In genomic region chr15:79089890-79090486, GRCh38 we compare ENCODE assay signal across 11 cellular contexts. TPM values are rescaled to one million over a fixed set of nuclear protein-coding genes. Genes with fewer than 3 reads are reported as not detected.
DNase-seq lines count a peak whose midpoint lies in the region; ATAC-seq and TF ChIP-seq lines count a peak whose summit lies in the region.
"Had no signal": no experiment of that assay in that cellular context is flagged by ENCODE, and none has a peak within 500 bp of the region (broad histone marks: within the 10 kb centered on the region; RNA-seq: fewer than 3 reads in every experiment).

No MANE protein-coding gene starts in this region.

- TF ChIP-seq CTCF in coronary artery (IDR thresholded peaks at IDR 0.05) (no peak), tibial nerve (IDR thresholded peaks at IDR 0.05) (no peak)

- H3K36me3 ChIP-seq in mesodermal cell (ENCODE audit: control insufficient read depth, insufficient read depth, low read length) (no peaks in the 10 kb centered on the region), tibial nerve (no peaks in the 10 kb centered on the region)
- H3K36me3 ChIP-seq: brain microvascular endothelial cell had no signal

- no peak for TF ChIP-seq EP300 in tibial nerve (IDR thresholded peaks at IDR 0.05)

- H3K4me1 ChIP-seq in mesodermal cell (ENCODE audit: control insufficient read depth, insufficient read depth, low read length, poor library complexity, severe bottlenecking) (peaks cover 9% of the 10 kb centered on the region), tibial nerve (peaks cover 0 to 27% (median 15%) of the 10 kb centered on the region in 4 donors)

- H3K4me3 ChIP-seq in coronary artery (peak overlapping the region; percentile 63), mesodermal cell (ENCODE audit: extremely low read depth, insufficient read depth, low read length, poor library complexity, severe bottlenecking) (peak overlapping the region; percentile 22), tibial nerve (peak overlapping the region; percentile 1 to 33 (median 22))

- 1% methylated on average over 42 to 49 of the region's 53 CpGs for WGBS in mesodermal cell (ENCODE audit: insufficient coverage in 2 of 2), 2 experiments
- WGBS in tibial nerve, 2 donors: 1% methylated on average over 14 to 19 of the region's 53 CpGs

- peak; percentile 25 for DNase-seq in activated CD4-positive, CD25-positive, alpha-beta regulatory T cell treated with anti-CD3 and anti-CD28 coated beads, Interleukin-2, amount 50 U/mL, for 72 hours
- DNase-seq in coronary artery (ENCODE audit: low spot score): peak; percentile 31
- DNase-seq in tibial nerve (ENCODE audit: low spot score in 2 of 2): no peak
- DNase-seq in NCI-H1092 treated with DMSO at 0.1 percent for 48 hours (lab: John Stamatoyannopoulos, UW): no peak
- no peak for DNase-seq in HK-2 (ENCODE audit: unreplicated experiment)
- DNase-seq: activated CD4-positive, alpha-beta T cell treated with anti-CD3 and anti-CD28 coated beads, Interleukin-2, amount 50 U/mL, for 48 hours; AML-193; brain microvascular endothelial cell had no signal

- H3K9me3 ChIP-seq in mesodermal cell (ENCODE audit: control insufficient read depth, low read length): no peaks in the 10 kb centered on the region
- no peaks in the 10 kb centered on the region for H3K9me3 ChIP-seq in tibial nerve

- H3K27ac ChIP-seq in coronary artery (no peak overlapping the region), mesodermal cell (ENCODE audit: low read depth, low read length, severe bottlenecking) (no peak overlapping the region), tibial nerve (no peak overlapping the region)
- H3K27ac ChIP-seq: brain microvascular endothelial cell had no signal

- ATAC-seq in activated CD4-positive, CD25-positive, alpha-beta regulatory T cell treated with anti-CD3 and anti-CD28 coated beads, Interleukin-2, amount 50 U/mL, for 24 hours: no peak
- ATAC-seq in HG02852 (IDR thresholded peaks at IDR 0.05; ENCODE audit: unreplicated experiment): no peak

- H3K27me3 ChIP-seq in tibial nerve: peaks cover 0 to 58% of the 10 kb centered on the region in 2 donors

- TF ChIP-seq POLR2A in tibial nerve (IDR thresholded peaks at IDR 0.05): no peak

RNA-seq across cellular contexts. Expression of gene RASGRF1, which starts 0.6 kb away (rescaled TPM):
- 0.07 TPM for polyA plus RNA-seq in mesodermal cell (2013, experiment 1 of 2)
- 0.56 TPM for polyA plus RNA-seq in mesodermal cell (2013, experiment 2 of 2)
- under 1 TPM; 0.30 to 0.98 (median 0.65) TPM for total RNA-seq in tibial nerve

Comparison
In these comparisons a context has a peak if more than half of its experiments do, and no peak if none do; other contexts are left out.
1. DNase-seq: peak in activated CD4-positive, CD25-positive, alpha-beta regulatory T cell treated with anti-CD3 and anti-CD28 coated beads, Interleukin-2, amount 50 U/mL, for 72 hours (single experiment) and coronary artery (single experiment); none in tibial nerve (0 of 2), NCI-H1092 treated with DMSO at 0.1 percent for 48 hours (single experiment) and HK-2 (single experiment).
2. Peak in every context shown above with its lines, with median percentiles within 50 percentile points of each other: H3K4me3 ChIP-seq.